1 cellular context compared by ENCODE assay signal in genomic region chr4:94436512-94436911, GRCh38.
TF ChIP-seq lines count a peak whose summit lies in the region.

No MANE protein-coding gene starts in this region.

TF ChIP-seq in K562, 482 proteins besides CTCF, POLR2A, EP300 and RAD21 (continued from another document):
- TF ChIP-seq ZNF518B (CRISPR knock-in tag; IDR thresholded peaks at IDR 0.05), result no peak
- TF ChIP-seq PHTF2 (CRISPR knock-in tag; IDR thresholded peaks at IDR 0.05), result no peak
